Comparison of ENCODE assay signal across 23 cellular contexts in genomic region chr4:168553714-168554370, GRCh38. TPM values are rescaled to one million over a fixed set of nuclear protein-coding genes. Genes with fewer than 3 reads are reported as not detected.
DNase-seq lines count a peak whose midpoint lies in the region; FAIRE-seq and TF ChIP-seq lines count a peak whose summit lies in the region.
"Had no signal": no experiment of that assay in that cellular context is flagged by ENCODE, and none has a peak within 500 bp of the region (broad histone marks: within the 10 kb centered on the region; RNA-seq: fewer than 3 reads in every experiment).

No MANE protein-coding gene starts in this region.

- dilution Hi-C loops in mammary epithelial cell (cut with HindIII; ENCODE audit: low sequenced_read_pairs) (loop anchor here (25.0 kb wide), 1 partner anchor 242 kb away; the partner anchor contains the start of gene DDX60), keratinocyte (cut with MboI; ENCODE audit: extremely low pct_ligation_motif_present, low sequenced_read_pairs) (no loop called here)

- peak; percentile 13 for FAIRE-seq in keratinocyte (lab: Jason Lieb, UNC)
- FAIRE-seq: GM12891, GM19239 had no signal

- no peak overlapping the region for H3K27ac Mint-ChIP-seq in MCF 10A (ENCODE audit: low read depth, unreplicated experiment)

- no peaks in the 10 kb centered on the region for H3K36me3 ChIP-seq in mammary epithelial cell (ENCODE audit: insufficient read depth, low read length)
- H3K36me3 ChIP-seq in HEK293 (ENCODE audit: control insufficient read depth in 2 of 2, insufficient read depth in 1 of 2, low read length in 2 of 2), result no peaks in the 10 kb centered on the region
- no peaks in the 10 kb centered on the region for H3K36me3 ChIP-seq in keratinocyte (ENCODE audit: control insufficient read depth in 2 of 2, extremely low read depth in 1 of 2, insufficient read depth in 2 of 2, low read length in 2 of 2)
- H3K36me3 ChIP-seq: BE2C; BLaER1 treated with 17β-estradiol and CSF1 and Interleukin-3, amounts not matched to agents 10 nM and 100 nM had no signal

- no peak overlapping the region for H3K9ac ChIP-seq in mammary epithelial cell (ENCODE audit: insufficient read depth, low read length)
- H3K9ac ChIP-seq in keratinocyte (ENCODE audit: control insufficient read depth, extremely low read depth, insufficient read depth, low read length), result no peak overlapping the region
- H3K9ac ChIP-seq: BLaER1 treated with 17β-estradiol and CSF1 and Interleukin-3, amounts not matched to agents 10 nM and 100 nM; GM23248 had no signal

- H3K27ac ChIP-seq in mammary epithelial cell (ENCODE audit: insufficient read depth, low read depth, low read length), result no peak overlapping the region
- no peak overlapping the region for H3K27ac ChIP-seq in HEK293 (ENCODE audit: extremely low read depth, low read depth, low read length)
- no peak overlapping the region for H3K27ac ChIP-seq in keratinocyte (ENCODE audit: control insufficient read depth, insufficient read depth, low read length)
- H3K27ac ChIP-seq: 22Rv1; BLaER1 treated with 17β-estradiol and CSF1 and Interleukin-3, amounts not matched to agents 10 nM and 100 nM; GM23248 had no signal

- H2AFZ ChIP-seq in mammary epithelial cell (ENCODE audit: low read depth, low read length), result peak overlapping the region; percentile 18
- H2AFZ ChIP-seq in keratinocyte (ENCODE audit: control insufficient read depth, low read length), result peak overlapping the region; percentile 12
- H2AFZ ChIP-seq: GM23248 had no signal

- DNase-seq in mammary epithelial cell (no peak), MCF 10A (ENCODE audit: unreplicated experiment) (no peak), dermis blood vessel endothelial cell (peak; percentile 81), keratinocyte (ENCODE audit: low read depth, low spot score) (no peak), C1 segment of cervical spinal cord (lab: John Stamatoyannopoulos, UW) (no peak), NCI-H2196 treated with DMSO at 0.1 percent for 48 hours (lab: John Stamatoyannopoulos, UW; ENCODE audit: unreplicated experiment) (no peak)
- no peak for DNase-seq in NK-92 treated with Interleukin-12 subunit alpha and Interleukin-12 subunit beta, amount 100 ng/mL, for 24 hours (lab: John Stamatoyannopoulos, UW)
- DNase-seq: ACHN; AML-193; BE2C; Calu3; CD4-positive, alpha-beta memory T cell; COR-L47; DMS53; DMS79 treated with DMSO at 0.1 percent for 48 hours; GF-D8; GM23248; H9 had no signal

- H3K4me1 ChIP-seq in mammary epithelial cell (ENCODE audit: insufficient read depth, low read length) (peaks cover 33% of the 10 kb centered on the region), HEK293 (ENCODE audit: control insufficient read depth, insufficient read depth, low read length) (peaks cover 8% of the 10 kb centered on the region; the same call in 1 of the 2 replicates), keratinocyte (ENCODE audit: control insufficient read depth, extremely low read depth, insufficient read depth, low read length) (peaks cover 29% of the 10 kb centered on the region)

- POLR2A ChIA-PET in MCF 10A (lab: Yijun Ruan, JAX) (interaction anchor here (1.0 kb wide), 1 partner anchor 13 kb away, joined by 3 read pairs; no protein-coding TSS in a partner anchor), HEK293 (lab: Yijun Ruan, JAX) (no interaction called here)

- H3K9me3 ChIP-seq in mammary epithelial cell (replicated peaks; ENCODE audit: insufficient read depth, low read length) (no peaks in the 10 kb centered on the region), HEK293 (ENCODE audit: control insufficient read depth, insufficient read depth, low read depth, low read length) (no peaks in the 10 kb centered on the region), keratinocyte (ENCODE audit: control insufficient read depth, low read depth, low read length) (no peaks in the 10 kb centered on the region)
- H3K9me3 ChIP-seq: BE2C; BLaER1 treated with 17β-estradiol and CSF1 and Interleukin-3, amounts not matched to agents 10 nM and 100 nM had no signal

- intact Hi-C loops in mammary epithelial cell (cut with micrococcal nuclease) (loop anchor here (5.0 kb wide), 1 partner anchor 67 kb away; no protein-coding TSS in a partner anchor), MCF 10A (cut with micrococcal nuclease) (no loop called here)

- no peaks in the 10 kb centered on the region for H3K36me3 Mint-ChIP-seq in MCF 10A (ENCODE audit: insufficient read depth, unreplicated experiment)
- H3K36me3 Mint-ChIP-seq: CD4-positive, alpha-beta memory T cell had no signal

- no peaks in the 10 kb centered on the region for H3K9me1 ChIP-seq in keratinocyte (ENCODE audit: control insufficient read depth, extremely low read depth, insufficient read depth, low read length)

- H3K4me3 ChIP-seq in mammary epithelial cell (replicated peaks in 1 of 3; ENCODE audit: insufficient read depth in 1 of 3, low read depth in 2 of 3, low read length in 3 of 3) (no peak overlapping the region), HEK293 (ENCODE audit: low read depth, low read length) (no peak overlapping the region), keratinocyte (ENCODE audit: control insufficient read depth in 2 of 3, extremely low read depth in 1 of 3, insufficient read depth in 2 of 3, low read depth in 1 of 3, low read length in 3 of 3) (no peak overlapping the region)
- H3K4me3 ChIP-seq: BLaER1 treated with 17β-estradiol and CSF1 and Interleukin-3, amounts not matched to agents 10 nM and 100 nM; GM23248 had no signal

- H3K4me2 ChIP-seq in mammary epithelial cell (ENCODE audit: insufficient read depth, low read depth, low read length) (no peak overlapping the region), keratinocyte (ENCODE audit: control insufficient read depth, extremely low read depth, insufficient read depth, low read depth, low read length) (no peak overlapping the region)
- H3K4me2 ChIP-seq: BLaER1 treated with 17β-estradiol and CSF1 and Interleukin-3, amounts not matched to agents 10 nM and 100 nM had no signal

- TF ChIP-seq CTCF in mammary epithelial cell (conservative IDR thresholded peaks at IDR 0.05 in 1 of 2, IDR thresholded peaks at IDR 0.05 in 1 of 2; ENCODE audit: extremely low read depth in 1 of 2, insufficient read depth in 1 of 2, low read depth in 1 of 2, low read length in 2 of 2) (no peak), MCF 10A (IDR thresholded peaks at IDR 0.05; ENCODE audit: unreplicated experiment) (no peak), HEK293 (tag by site-specific recombination; IDR thresholded peaks at IDR 0.05) (no peak), keratinocyte (optimal IDR thresholded peaks at IDR 0.05 in 1 of 3, IDR thresholded peaks at IDR 0.05 in 1 of 3, conservative IDR thresholded peaks at IDR 0.05 in 1 of 3; ENCODE audit: extremely low read depth in 1 of 3, insufficient read depth in 2 of 3, low read length in 3 of 3) (no peak)

- peaks cover 7% of the 10 kb centered on the region for H3K9me3 Mint-ChIP-seq in MCF 10A (ENCODE audit: unreplicated experiment)
- H3K9me3 Mint-ChIP-seq: CD4-positive, alpha-beta memory T cell; H9 had no signal

- CTCF ChIA-PET in mammary epithelial cell (lab: Charles Lee; ENCODE audit: low non-redundant PET), result no interaction called here
- CTCF ChIA-PET in MCF 10A (lab: Yijun Ruan, JAX), result interaction anchor here (0.6 to 1.6 kb wide), 4 partner anchors 17 to 939 kb away, joined by 3 to 5 read pairs (median 3); no protein-coding TSS in a partner anchor
- CTCF ChIA-PET in HEK293 (lab: Yijun Ruan, JAX), result no interaction called here

- WGBS in mammary epithelial cell (ENCODE audit: low coverage, missing lambda C conversion rate), result 87% methylated on average over 8 of the region's 8 CpGs

- no peak overlapping the region for H3K4me3 Mint-ChIP-seq in MCF 10A (ENCODE audit: unreplicated experiment)
- H3K4me3 Mint-ChIP-seq: CD4-positive, alpha-beta memory T cell; H9 had no signal

- H3K79me2 ChIP-seq in mammary epithelial cell (ENCODE audit: insufficient read depth, low read length) (no peaks in the 10 kb centered on the region), keratinocyte (ENCODE audit: control insufficient read depth, insufficient read depth, low read length) (no peaks in the 10 kb centered on the region)

- no peaks in the 10 kb centered on the region for H3K27me3 Mint-ChIP-seq in MCF 10A (ENCODE audit: insufficient read depth, unreplicated experiment)

- in situ Hi-C loops in mammary epithelial cell (cut with MboI; ENCODE audit: low sequenced_read_pairs in 2 of 2), result no loop called here

- peaks cover 9% of the 10 kb centered on the region for H3K4me1 Mint-ChIP-seq in MCF 10A (ENCODE audit: insufficient read depth, unreplicated experiment)
- H3K4me1 Mint-ChIP-seq: CD4-positive, alpha-beta memory T cell had no signal

- BruUV-seq in mammary epithelial cell (replicated peaks; lab: Mats Ljungman, UMichigan) (no TSS peak), MCF 10A (replicated peaks; lab: Mats Ljungman, UMichigan) (no TSS peak)

- no peaks in the 10 kb centered on the region for H4K20me1 ChIP-seq in mammary epithelial cell (ENCODE audit: insufficient read depth, low read length)
- H4K20me1 ChIP-seq in keratinocyte (ENCODE audit: control insufficient read depth, extremely low read depth, insufficient read depth, low read length), result no peaks in the 10 kb centered on the region
- H4K20me1 ChIP-seq: BLaER1 treated with 17β-estradiol and CSF1 and Interleukin-3, amounts not matched to agents 10 nM and 100 nM had no signal

- H3K27me3 ChIP-seq in mammary epithelial cell (ENCODE audit: insufficient read depth, low read length), result no peaks in the 10 kb centered on the region
- H3K27me3 ChIP-seq in keratinocyte (ENCODE audit: control insufficient read depth, extremely low read depth, insufficient read depth, low read length), result no peaks in the 10 kb centered on the region
- H3K27me3 ChIP-seq: BE2C; BLaER1 treated with 17β-estradiol and CSF1 and Interleukin-3, amounts not matched to agents 10 nM and 100 nM had no signal

TF ChIP-seq in HEK293, 187 proteins besides CTCF, POLR2A, EP300 and RAD21:
- TF ChIP-seq ZFP37 (tag by site-specific recombination; IDR thresholded peaks at IDR 0.05) (no peak), PRDM1 (tag by site-specific recombination; IDR thresholded peaks at IDR 0.05) (peak; percentile 42; the same call in 1 of the 2 replicates)

RNA-seq across cellular contexts. Expression of gene PALLD, which starts 57.0 kb away (rescaled TPM):
- total RNA-seq in mammary epithelial cell (100 to 1,000 TPM; 296 to 380 TPM), MCF 10A (2022) (94.6 and 191 TPM in 2 replicates), dermis blood vessel endothelial cell (15.7 and 33.1 TPM in 2 replicates)
- polyA plus RNA-seq in mammary epithelial cell (122 TPM), keratinocyte (83.5 to 152 TPM (median 136 TPM) in 3 replicates)
- polyA minus RNA-seq in mammary epithelial cell (433 TPM), keratinocyte (116 to 231 TPM (median 181 TPM) in 3 replicates)
- 223 TPM for polyA plus RNA-seq in keratinocyte (2011; ENCODE audit: low read depth)
- 142 and 178 TPM in 2 replicates for polyA plus RNA-seq in keratinocyte (2011; cell fraction: cytosol; rRNA removed)
- polyA plus RNA-seq in keratinocyte (2011; cell fraction: nucleus; rRNA removed), result 226 and 245 TPM in 2 replicates
- 131 and 170 TPM in 2 replicates for polyA plus RNA-seq in keratinocyte (2012; ENCODE audit: low replicate concordance)
- 139 TPM for polyA minus RNA-seq in keratinocyte (2011; cell fraction: cytosol; rRNA and poly(A)+ RNA removed)
- polyA minus RNA-seq in keratinocyte (2011; cell fraction: nucleus; rRNA and poly(A)+ RNA removed), result 133 and 295 TPM in 2 replicates
